ENCODE assay signal across 17 cellular contexts in the genomic region with DNA sequence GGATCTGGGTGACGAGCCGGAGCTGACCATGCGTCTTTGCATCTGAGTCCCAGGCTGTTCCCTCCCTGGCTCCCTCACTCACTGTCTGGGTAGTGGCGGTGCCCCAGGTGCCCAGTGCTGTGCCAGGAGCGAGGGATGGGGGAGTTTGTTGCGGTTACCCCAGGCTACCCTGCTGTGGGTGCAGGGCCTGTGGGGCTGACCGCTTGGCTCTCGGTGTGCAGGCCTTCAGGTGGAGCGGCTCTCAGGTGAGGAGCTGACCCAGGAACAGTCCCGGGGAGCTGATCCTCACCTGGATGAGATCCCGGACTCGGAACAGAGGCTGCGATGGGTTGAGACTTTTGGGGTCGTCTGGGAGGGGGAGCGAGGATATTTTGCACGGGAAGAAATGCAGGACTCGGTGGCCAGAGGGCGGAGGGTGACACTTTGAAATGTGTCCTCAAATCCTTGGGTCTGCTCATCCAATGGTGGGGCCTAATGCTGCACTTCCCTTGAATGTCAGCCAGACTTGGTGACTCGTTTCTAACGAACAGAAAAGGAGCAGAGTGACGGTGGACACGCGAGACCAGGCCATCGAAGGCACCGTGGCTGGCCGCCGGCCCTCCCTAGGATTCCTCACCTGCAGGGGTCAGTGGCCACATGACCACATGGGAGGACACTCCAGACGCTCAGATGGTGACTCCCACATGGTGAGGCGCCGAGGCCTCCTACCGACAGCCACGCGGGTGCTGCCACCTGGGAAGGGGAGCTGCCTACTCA.
A peak's percentile ranks its signal among the peaks of the same experiment; 100 is the strongest.
DNase-seq lines count a peak whose midpoint lies in the region; ATAC-seq, FAIRE-seq and TF ChIP-seq lines count a peak whose summit lies in the region.
"Had no signal": no experiment of that assay in that cellular context is flagged by ENCODE, and none has a peak within 500 bp of the region (broad histone marks: within the 10 kb centered on the region; RNA-seq: fewer than 3 reads in every experiment).

No MANE protein-coding gene starts in this region.

- no peak for TF ChIP-seq POLR2A in K562 (conservative IDR thresholded peaks at IDR 0.05)

- H3K27me3 ChIP-seq in right atrium auricular region (no peaks in the 10 kb centered on the region), K562 (ENCODE audit: control insufficient read depth in 2 of 2, insufficient read depth in 2 of 2, low read length in 2 of 2) (peaks cover 50 to 84% of the 10 kb centered on the region in 2 experiments)
- H3K27me3 ChIP-seq: BLaER1 treated with 17β-estradiol and CSF1 and Interleukin-3, amounts not matched to agents 10 nM and 100 nM had no signal

- no peak for TF ChIP-seq EP300 in K562 (IDR thresholded peaks at IDR 0.05; ENCODE audit: low read length)

- in situ Hi-C loops in K562 (cut with MboI) = no loop called here

- TF ChIP-seq CTCF in right atrium auricular region (IDR thresholded peaks at IDR 0.05) (no peak), K562 (IDR thresholded peaks at IDR 0.05 in 2 of 3, conservative IDR thresholded peaks at IDR 0.05 in 1 of 3; ENCODE audit: insufficient read depth in 2 of 3, low read depth in 1 of 3, low read length in 3 of 3) (no peak), kidney (IDR thresholded peaks at IDR 0.05; ENCODE audit: borderline replicate concordance, extremely low read depth, insufficient read depth) (no peak)

- no peak overlapping the region for H2AFZ ChIP-seq in K562 (ENCODE audit: low read depth, low read length)
- H2AFZ ChIP-seq: GM23338 had no signal

- FAIRE-seq in K562 (lab: Jason Lieb, UNC) (no peak), kidney (lab: Jason Lieb, UNC) (no peak)

- no peaks in the 10 kb centered on the region for H3K9me1 ChIP-seq in K562 (ENCODE audit: control insufficient read depth, insufficient read depth, low read length)

- H3K36me3 ChIP-seq in right atrium auricular region (no peaks in the 10 kb centered on the region), K562 (ENCODE audit: control insufficient read depth, insufficient read depth, low read length) (no peaks in the 10 kb centered on the region), kidney (ENCODE audit: control insufficient read depth in 1 of 2, insufficient read depth in 2 of 2, low read length in 2 of 2) (no peaks in the 10 kb centered on the region)
- H3K36me3 ChIP-seq: BLaER1 treated with 17β-estradiol and CSF1 and Interleukin-3, amounts not matched to agents 10 nM and 100 nM had no signal

- H3K9ac ChIP-seq in K562 (ENCODE audit: insufficient read depth in 1 of 2, low read depth in 2 of 2, low read length in 2 of 2) (peak overlapping the region in 1 of 2 experiments; percentile 35; a peak in 1 of 4 replicates), kidney (ENCODE audit: low read length in 2 of 2) (no peak overlapping the region)

- H3K9me3 ChIP-seq in right atrium auricular region (no peaks in the 10 kb centered on the region), K562 (replicated peaks; ENCODE audit: control insufficient read depth, insufficient read depth, low read depth, low read length) (no peaks in the 10 kb centered on the region), kidney (ENCODE audit: control insufficient read depth in 1 of 2, low read length in 2 of 2) (no peaks in the 10 kb centered on the region)
- H3K9me3 ChIP-seq: BLaER1 treated with 17β-estradiol and CSF1 and Interleukin-3, amounts not matched to agents 10 nM and 100 nM had no signal

- BruUV-seq in K562 (replicated peaks; lab: Mats Ljungman, UMichigan) = no TSS peak

- H3K4me3 ChIP-seq in right atrium auricular region = no peak overlapping the region
- no peak overlapping the region for H3K4me3 ChIP-seq in K562
- no peak overlapping the region for H3K4me3 ChIP-seq in kidney (ENCODE audit: low read length in 2 of 2)
- H3K4me3 ChIP-seq: BLaER1 treated with 17β-estradiol and CSF1 and Interleukin-3, amounts not matched to agents 10 nM and 100 nM; GM23338 had no signal

- CTCF ChIA-PET in K562 (lab: Yijun Ruan, JAX; ENCODE audit: low intra/inter-chr PET ratio) = no interaction called here

- DNase-seq in left ventricle myocardium superior = peak; percentile 17
- DNase-seq in right atrium auricular region (ENCODE audit: low spot score) = no peak
- DNase-seq in K562 (ENCODE audit: extremely low read depth in 1 of 4, low spot score in 3 of 4) = no peak
- peak; percentile 64 for DNase-seq in kidney
- DNase-seq in posterior vena cava (ENCODE audit: low spot score) = peak; percentile 76
- DNase-seq in NOMO-1 treated with dmso at 0.1 percent for 144 hours (lab: John Stamatoyannopoulos, UW; ENCODE audit: unreplicated experiment) = no peak
- DNase-seq: 8988T; Calu3; CD8-positive, alpha-beta T cell; DMS79 treated with DMSO at 0.1 percent for 48 hours; GF-D8; H9 had no signal

- H3K27ac ChIP-seq in right atrium auricular region (no peak overlapping the region), K562 (ENCODE audit: extremely low read depth, low read depth, low read length) (no peak overlapping the region), kidney (ENCODE audit: low read depth in 2 of 2, low read length in 2 of 2) (no peak overlapping the region)
- H3K27ac ChIP-seq: BLaER1 treated with 17β-estradiol and CSF1 and Interleukin-3, amounts not matched to agents 10 nM and 100 nM; HL-60 had no signal

- H3K4me1 ChIP-seq in right atrium auricular region (no peaks in the 10 kb centered on the region), K562 (replicated peaks in 1 of 2; ENCODE audit: control insufficient read depth in 2 of 2, insufficient read depth in 2 of 2, low read length in 2 of 2) (peaks cover 12 to 14% of the 10 kb centered on the region in 2 experiments), kidney (ENCODE audit: control insufficient read depth in 1 of 2, insufficient read depth in 1 of 2, low read depth in 1 of 2, low read length in 2 of 2) (no peaks in the 10 kb centered on the region)

- ATAC-seq in left ventricle myocardium superior = no peak
- ATAC-seq in K562 = no peak
- no peak for ATAC-seq in HG03108 (IDR thresholded peaks at IDR 0.05; ENCODE audit: unreplicated experiment)
- no peak for ATAC-seq in HG02759 (IDR thresholded peaks at IDR 0.05; ENCODE audit: unreplicated experiment)
- ATAC-seq: CD8-positive, alpha-beta T cell; GM23338 had no signal

- WGBS in K562 (ENCODE audit: insufficient coverage, low coverage, missing lambda C conversion rate) = 8% methylated on average over 31 of the region's 33 CpGs

- POLR2A ChIA-PET in K562 (lab: Yijun Ruan, JAX) = no interaction called here

- no peak for TF ChIP-seq RAD21 in K562 (CRISPR knock-in tag; conservative IDR thresholded peaks at IDR 0.05 in 1 of 2, IDR thresholded peaks at IDR 0.05 in 1 of 2)

- intact Hi-C loops in left ventricle myocardium superior (cut with micrococcal nuclease) = no loop called here
- intact Hi-C loops in K562 (cut with micrococcal nuclease) = no loop called here
- intact Hi-C loops in kidney (cut with DNase I) = no loop called here
- intact Hi-C loops in posterior vena cava (cut with DNase I) = no loop called here

- H3K79me2 ChIP-seq in K562 (ENCODE audit: control insufficient read depth, insufficient read depth, low read length) = no peaks in the 10 kb centered on the region

- H3K4me2 ChIP-seq in K562 (ENCODE audit: insufficient read depth, low read length) = no peak overlapping the region
- H3K4me2 ChIP-seq: GM23338 had no signal

- peaks cover 4% of the 10 kb centered on the region; the same call in 1 of the 2 replicates for H4K20me1 ChIP-seq in K562 (replicated peaks; ENCODE audit: control insufficient read depth, insufficient read depth, low read length)

TF ChIP-seq in K562, 482 proteins besides CTCF, POLR2A, EP300 and RAD21:
- TF ChIP-seq, protein P1, sequence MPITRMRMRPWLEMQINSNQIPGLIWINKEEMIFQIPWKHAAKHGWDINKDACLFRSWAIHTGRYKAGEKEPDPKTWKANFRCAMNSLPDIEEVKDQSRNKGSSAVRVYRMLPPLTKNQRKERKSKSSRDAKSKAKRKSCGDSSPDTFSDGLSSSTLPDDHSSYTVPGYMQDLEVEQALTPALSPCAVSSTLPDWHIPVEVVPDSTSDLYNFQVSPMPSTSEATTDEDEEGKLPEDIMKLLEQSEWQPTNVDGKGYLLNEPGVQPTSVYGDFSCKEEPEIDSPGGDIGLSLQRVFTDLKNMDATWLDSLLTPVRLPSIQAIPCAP (CRISPR knock-in tag; IDR thresholded peaks at IDR 0.05; ENCODE audit: borderline replicate concordance) = no peak
- TF ChIP-seq USF2 (CRISPR knock-in tag; IDR thresholded peaks at IDR 0.05) = 0 out of 2 replicates have a peak, but pooled peaks have one; percentile 13

Comparison
In these comparisons a context has a peak if more than half of its experiments do, and no peak if none do; other contexts are left out.
1. DNase-seq: peak in left ventricle myocardium superior (single experiment), kidney (single experiment) and posterior vena cava (single experiment); none in right atrium auricular region (single experiment), K562 (0 of 4) and NOMO-1 treated with dmso at 0.1 percent for 144 hours (single experiment).